In genomic region chr2:54409752-54410151, GRCh38 we compare ENCODE assay signal across 16 cellular contexts. TPM values are rescaled to one million over a fixed set of nuclear protein-coding genes. Genes with fewer than 3 reads are reported as not detected.
DNase-seq lines count a peak whose midpoint lies in the region; ATAC-seq and TF ChIP-seq lines count a peak whose summit lies in the region.
"Had no signal": no experiment of that assay in that cellular context is flagged by ENCODE, and none has a peak within 500 bp of the region (broad histone marks: within the 10 kb centered on the region; RNA-seq: fewer than 3 reads in every experiment).

No MANE protein-coding gene starts in this region.

- no peak overlapping the region for H3K4ac ChIP-seq in mesendoderm (ENCODE audit: low read depth, low read length)

- ATAC-seq in HG02885 (IDR thresholded peaks at IDR 0.05; ENCODE audit: poor library complexity, unreplicated experiment) (no peak), GM21737 (IDR thresholded peaks at IDR 0.05; ENCODE audit: unreplicated experiment) (no peak)
- ATAC-seq: gastroesophageal sphincter; PC-3; stimulated activated naive B cell treated with anti-CD40 and anti-IgM and Interleukin-4, amounts not matched to agents 10 μg/mL and 1 μg/mL and 100 μg/mL, for 72 hours; T-cell had no signal

- no peak overlapping the region for H4K8ac ChIP-seq in mesendoderm (ENCODE audit: low read depth, low read length)

- TF ChIP-seq CTCF in left ventricle myocardium inferior (IDR thresholded peaks at IDR 0.05; ENCODE audit: borderline replicate concordance) (no peak), right atrium auricular region (IDR thresholded peaks at IDR 0.05) (no peak)

- no peaks in the 10 kb centered on the region for H3K79me2 ChIP-seq in mesendoderm (ENCODE audit: control insufficient read depth, insufficient read depth, low read length)

- H3K79me1 ChIP-seq in mesendoderm (ENCODE audit: low read length) = no peaks in the 10 kb centered on the region

- H3K27ac ChIP-seq in left ventricle myocardium inferior (replicated peaks) = peak overlapping the region; percentile 28
- H3K27ac ChIP-seq in right atrium auricular region = no peak overlapping the region
- H3K27ac ChIP-seq in mesendoderm (ENCODE audit: low read depth, low read length) = no peak overlapping the region
- H3K27ac ChIP-seq: gastroesophageal sphincter had no signal

- no peak overlapping the region for H3K4me3 ChIP-seq in left ventricle myocardium inferior
- H3K4me3 ChIP-seq in right atrium auricular region = no peak overlapping the region
- no peak overlapping the region for H3K4me3 ChIP-seq in mesendoderm (ENCODE audit: low read length)
- H3K4me3 ChIP-seq: gastroesophageal sphincter had no signal

- DNase-seq in left ventricle myocardium inferior (no peak), right atrium auricular region (ENCODE audit: low spot score) (no peak), anterior cingulate cortex (lab: John Stamatoyannopoulos, UW) (peak in 43 of 58 donors; percentile 5 to 74 (median 37)), mesendoderm (peak; percentile 55), DMS79 (lab: John Stamatoyannopoulos, UW) (no peak)
- DNase-seq in activated CD4-positive, CD25-positive, alpha-beta regulatory T cell treated with anti-CD3 and anti-CD28 coated beads, Interleukin-2, amount 50 U/mL, for 72 hours = no peak
- DNase-seq: activated B cell treated with CpG ODN at 0.5 μM for 24 hours; CD8-positive, alpha-beta memory T cell; GDM1; NCI-H226; PC-3; stimulated activated naive B cell treated with anti-CD40 and anti-IgM and Interleukin-4, amounts not matched to agents 10 μg/mL and 1 μg/mL and 100 μg/mL, for 72 hours; T-cell had no signal

- no peak overlapping the region for H2BK15ac ChIP-seq in mesendoderm (replicated peaks; ENCODE audit: low read depth)

- no peaks in the 10 kb centered on the region for H3K27me3 ChIP-seq in left ventricle myocardium inferior (ENCODE audit: low read depth)
- H3K27me3 ChIP-seq in right atrium auricular region = no peaks in the 10 kb centered on the region
- no peaks in the 10 kb centered on the region for H3K27me3 ChIP-seq in mesendoderm (ENCODE audit: insufficient read depth, low read length, poor library complexity)
- H3K27me3 ChIP-seq: gastroesophageal sphincter had no signal

- H3K18ac ChIP-seq in mesendoderm (ENCODE audit: low read length) = no peak overlapping the region

- no peak overlapping the region for H3K56ac ChIP-seq in mesendoderm (ENCODE audit: low read length)

- H3K9me3 ChIP-seq in left ventricle myocardium inferior (replicated peaks) = no peaks in the 10 kb centered on the region
- no peaks in the 10 kb centered on the region for H3K9me3 ChIP-seq in right atrium auricular region
- H3K9me3 ChIP-seq: gastroesophageal sphincter had no signal

- H2AK5ac ChIP-seq in mesendoderm (ENCODE audit: low read length) = no peak overlapping the region

- H3K36me3 ChIP-seq in left ventricle myocardium inferior = no peaks in the 10 kb centered on the region
- H3K36me3 ChIP-seq in right atrium auricular region = no peaks in the 10 kb centered on the region
- no peaks in the 10 kb centered on the region for H3K36me3 ChIP-seq in mesendoderm (ENCODE audit: control insufficient read depth, insufficient read depth, low read length)
- H3K36me3 ChIP-seq: gastroesophageal sphincter had no signal

- no CpG with 5 or more reads among the region's 5 CpGs for WGBS in mesendoderm (ENCODE audit: extremely low coverage, insufficient coverage, low lambda C conversion rate)

- intact Hi-C loops in left ventricle myocardium inferior (cut with micrococcal nuclease) = no loop called here

- no peak overlapping the region for H2BK5ac ChIP-seq in mesendoderm (ENCODE audit: low read length)

- peaks cover 38% of the 10 kb centered on the region for H3K4me1 ChIP-seq in left ventricle myocardium inferior
- peaks cover 0 to 15% of the 10 kb centered on the region in 2 donors for H3K4me1 ChIP-seq in right atrium auricular region
- peaks cover 2% of the 10 kb centered on the region for H3K4me1 ChIP-seq in mesendoderm (ENCODE audit: control insufficient read depth, low read depth, low read length)

- H4K5ac ChIP-seq in mesendoderm (ENCODE audit: low read length) = no peak overlapping the region

- no peak overlapping the region for H3K9ac ChIP-seq in mesendoderm (ENCODE audit: low read length)

- H3K23ac ChIP-seq in mesendoderm (ENCODE audit: low read length) = no peak overlapping the region

- H3K4me2 ChIP-seq in mesendoderm (ENCODE audit: low read length) = no peak overlapping the region

- no peak overlapping the region for H2BK120ac ChIP-seq in mesendoderm (ENCODE audit: low read depth, low read length)

RNA-seq across cellular contexts. Expression of gene SPTBN1, which starts 46.4 kb away (rescaled TPM):
- total RNA-seq in left ventricle myocardium inferior (484 TPM), right atrium auricular region (100 to 1,000 TPM; 265 to 382 TPM)
- 66.2 TPM for polyA plus RNA-seq in mesendoderm (2013, experiment 1 of 2)
- 65.5 TPM for polyA plus RNA-seq in mesendoderm (2013, experiment 2 of 2)

Comparison
In these comparisons a context has a peak if more than half of its experiments do, and no peak if none do; other contexts are left out.
1. DNase-seq: peak in anterior cingulate cortex (43 of 58) and mesendoderm (single experiment); none in left ventricle myocardium inferior (single experiment), right atrium auricular region (single experiment), DMS79 (single experiment) and activated CD4-positive, CD25-positive, alpha-beta regulatory T cell treated with anti-CD3 and anti-CD28 coated beads, Interleukin-2, amount 50 U/mL, for 72 hours (single experiment).